ENCODE assay signal across 11 cellular contexts in the genomic region with DNA sequence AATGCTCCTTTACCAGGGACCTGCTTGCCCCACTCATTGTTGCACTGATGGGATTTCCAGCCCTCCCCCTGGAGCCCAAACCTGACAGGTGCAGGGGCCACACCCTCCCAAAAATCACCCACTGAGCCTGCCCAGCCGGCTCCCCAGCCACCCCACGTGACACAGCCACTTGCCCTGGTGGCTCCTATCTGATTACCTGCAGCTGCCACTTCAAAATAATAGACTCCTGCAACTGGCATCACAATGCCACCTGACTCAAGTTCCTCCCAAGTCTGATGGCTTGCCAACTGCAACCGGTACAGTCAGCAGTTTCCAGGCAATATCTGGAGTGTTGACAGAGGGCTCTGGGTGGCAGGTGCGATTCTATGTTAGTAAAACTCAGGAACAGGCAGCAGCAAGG.
DNase-seq lines count a peak whose midpoint lies in the region; ATAC-seq, FAIRE-seq and TF ChIP-seq lines count a peak whose summit lies in the region.
"Had no signal": no experiment of that assay in that cellular context is flagged by ENCODE, and none has a peak within 500 bp of the region (broad histone marks: within the 10 kb centered on the region; RNA-seq: fewer than 3 reads in every experiment).

No MANE protein-coding gene starts in this region.

- no peak for FAIRE-seq in H1 (lab: Jason Lieb, UNC)
- FAIRE-seq: endometrium had no signal

- H2BK12ac ChIP-seq in H1 (ENCODE audit: low read depth, low read length) = no peak overlapping the region

- DNase-seq in LNCaP clone FGC (ENCODE audit: low read depth) = peak; percentile 90
- DNase-seq in NCI-H345 treated with DMSO at 0.1 percent for 48 hours (lab: John Stamatoyannopoulos, UW; ENCODE audit: unreplicated experiment) = peak; percentile 99
- no peak for DNase-seq in H1 (ENCODE audit: low read depth in 1 of 2, low spot score in 2 of 2)
- DNase-seq in NCI-H1048 (lab: John Stamatoyannopoulos, UW) = no peak
- DNase-seq in activated CD4-positive, alpha-beta T cell treated with anti-CD3 and anti-CD28 coated beads for 4 hours = no peak
- DNase-seq: activated gamma-delta T cell, T1000 had no signal

- H3K23me2 ChIP-seq in H1 (ENCODE audit: low read depth, low read length) = no peaks in the 10 kb centered on the region

- H3K23ac ChIP-seq in H1 (ENCODE audit: insufficient read length) = no peak overlapping the region

- no peak overlapping the region for H2AK5ac ChIP-seq in H1 (ENCODE audit: low read depth, low read length)

- H3K9ac ChIP-seq in H1 (replicated peaks in 1 of 4; ENCODE audit: extremely low read depth in 1 of 4, low read depth in 3 of 4, low read length in 3 of 4) (no peak overlapping the region), skeletal muscle tissue (ENCODE audit: low read depth in 1 of 3, low read length in 3 of 3) (no peak overlapping the region)

- no peak overlapping the region for H2BK120ac ChIP-seq in H1 (replicated peaks; ENCODE audit: low read depth, low read length)

- H4K91ac ChIP-seq in H1 (replicated peaks; ENCODE audit: insufficient read length, low read length) = no peak overlapping the region

- TF ChIP-seq RAD21 in H1 (IDR thresholded peaks at IDR 0.05 in 1 of 2, conservative IDR thresholded peaks at IDR 0.05 in 1 of 2; ENCODE audit: low read depth in 2 of 2, low read length in 2 of 2) = no peak

- H3K27me3 ChIP-seq in H1 (replicated peaks in 1 of 4; ENCODE audit: control insufficient read depth in 3 of 4, extremely low read depth in 1 of 4, insufficient read depth in 3 of 4, low read length in 3 of 4) (no peaks in the 10 kb centered on the region), skeletal muscle tissue (ENCODE audit: control insufficient read depth in 3 of 3, insufficient read depth in 3 of 3, low read length in 3 of 3) (no peaks in the 10 kb centered on the region)

- WGBS in H1 (ENCODE audit: extremely low coverage in 1 of 2, insufficient coverage in 1 of 2, insufficient read length in 1 of 2, insufficient replicate concordance in 2 of 2, low coverage in 1 of 2, low lambda C conversion rate in 2 of 2, missing lambda C conversion rate in 1 of 2), 2 experiments = 85% methylated on average over 4 of the region's 4 CpGs; no CpG with 5 or more reads in 1 of the 2 experiments

- TF ChIP-seq EP300 in H1 (IDR thresholded peaks at IDR 0.05; ENCODE audit: borderline replicate concordance in 1 of 2, low read depth in 2 of 2, low read length in 2 of 2) = no peak

- no peaks in the 10 kb centered on the region for H4K20me1 ChIP-seq in H1 (replicated peaks in 1 of 2; ENCODE audit: control insufficient read depth in 1 of 2, insufficient read depth in 2 of 2, low read length in 2 of 2)

- H2BK15ac ChIP-seq in H1 (ENCODE audit: low read length) = no peak overlapping the region

- ATAC-seq in GM19023 (IDR thresholded peaks at IDR 0.05; ENCODE audit: unreplicated experiment) (no peak), HG02981 (IDR thresholded peaks at IDR 0.05; ENCODE audit: unreplicated experiment) (no peak)

- H3K56ac ChIP-seq in H1 (replicated peaks; ENCODE audit: insufficient read length, low read depth, low read length) = no peak overlapping the region

- H3K9me3 ChIP-seq in H1 (ENCODE audit: insufficient read depth in 2 of 2, low read depth in 1 of 2, low read length in 1 of 2) = no peaks in the 10 kb centered on the region
- H3K9me3 ChIP-seq in skeletal muscle tissue (ENCODE audit: control insufficient read depth in 3 of 3, low read length in 3 of 3) = no peaks in the 10 kb centered on the region

- POLR2A ChIA-PET in H1 (lab: Charles Lee; ENCODE audit: partially characterized antibody) = no interaction called here

- no peak overlapping the region for H3K14ac ChIP-seq in H1 (ENCODE audit: insufficient read length)

- H3K4me2 ChIP-seq in H1 (ENCODE audit: insufficient read depth in 1 of 2, low read depth in 2 of 2, low read length in 2 of 2) = no peak overlapping the region

- H3K4me3 ChIP-seq in LNCaP clone FGC (ENCODE audit: low read depth, low read length) (no peak overlapping the region), H1 (ENCODE audit: extremely low read depth in 1 of 4, insufficient read depth in 2 of 4, low read depth in 3 of 4, low read length in 4 of 4) (no peak overlapping the region), skeletal muscle tissue (ENCODE audit: low read length in 3 of 3) (peak overlapping the region in 1 of 3 donors; percentile 25)

- no peaks in the 10 kb centered on the region for H3K79me1 ChIP-seq in H1 (ENCODE audit: low read depth, low read length)

- no peaks in the 10 kb centered on the region for H3K79me2 ChIP-seq in H1 (ENCODE audit: control insufficient read depth in 1 of 2, insufficient read depth in 2 of 2, low read length in 2 of 2)

- H3K4me1 ChIP-seq in H1 (replicated peaks in 1 of 4; ENCODE audit: control insufficient read depth in 3 of 4, insufficient read depth in 4 of 4, low read length in 3 of 4) = peaks cover 0 to 8% (median 6%) of the 10 kb centered on the region in 4 experiments; a peak in 5 of 7 replicates
- H3K4me1 ChIP-seq in skeletal muscle tissue (ENCODE audit: control insufficient read depth in 3 of 3, insufficient read depth in 3 of 3, low read length in 3 of 3) = peaks cover 6 to 15% (median 9%) of the 10 kb centered on the region in 3 donors

- H3K18ac ChIP-seq in H1 (ENCODE audit: extremely low read depth, low read length) = no peak overlapping the region

- H3K36me3 ChIP-seq in H1 (ENCODE audit: control insufficient read depth in 2 of 4, insufficient read depth in 4 of 4, low read length in 3 of 4) (no peaks in the 10 kb centered on the region), skeletal muscle tissue (ENCODE audit: control insufficient read depth in 3 of 3, insufficient read depth in 3 of 3, low read length in 3 of 3) (no peaks in the 10 kb centered on the region)

- TF ChIP-seq POLR2A in H1 (IDR thresholded peaks at IDR 0.05; ENCODE audit: control extremely low read depth in 1 of 2, low read depth in 2 of 2, low read length in 2 of 2) = no peak

- no peak overlapping the region for H2BK5ac ChIP-seq in H1 (ENCODE audit: low read depth, low read length)

- H2BK20ac ChIP-seq in H1 (ENCODE audit: low read length) = no peak overlapping the region

- H4K8ac ChIP-seq in H1 (ENCODE audit: extremely low read depth, insufficient read depth, low read length) = peak overlapping the region; percentile 45; the same call in 1 of the 2 replicates

- H2AFZ ChIP-seq in H1 (ENCODE audit: low read length) = no peak overlapping the region

- TF ChIP-seq CTCF in LNCaP clone FGC (IDR thresholded peaks at IDR 0.05; ENCODE audit: control insufficient read depth, extremely low read depth, insufficient read depth) = no peak
- no peak for TF ChIP-seq CTCF in H1 (IDR thresholded peaks at IDR 0.05; ENCODE audit: control extremely low read depth in 1 of 3, insufficient read depth in 1 of 3, low read depth in 1 of 3, low read length in 3 of 3)

- H3K27ac ChIP-seq in H1 (ENCODE audit: low read depth, low read length) (no peak overlapping the region), skeletal muscle tissue (ENCODE audit: low read depth, low read length) (peak overlapping the region; percentile 41)

- CTCF ChIA-PET in H1 (lab: Charles Lee; ENCODE audit: partially characterized antibody) = interaction anchor here (1.0 to 1.5 kb wide), 2 partner anchors 34 to 56 kb away, joined by 3 to 4 read pairs; no protein-coding TSS in a partner anchor

- no peak overlapping the region for H3K4ac ChIP-seq in H1 (replicated peaks; ENCODE audit: insufficient read length, low read depth, low read length)

- no peak overlapping the region for H4K5ac ChIP-seq in H1 (ENCODE audit: insufficient read length, low read depth, low read length)

TF ChIP-seq in H1, 55 proteins besides CTCF, POLR2A, EP300 and RAD21:
- no peak for TF ChIP-seq CBX5 (IDR thresholded peaks at IDR 0.05; ENCODE audit: low read depth, low read length)
- no peak for TF ChIP-seq JUN (IDR thresholded peaks at IDR 0.05; ENCODE audit: low read depth, low read length)
- no peak for TF ChIP-seq GTF2F1 (IDR thresholded peaks at IDR 0.05; ENCODE audit: borderline replicate concordance, low read depth, low read length)
- TF ChIP-seq, protein P1, sequence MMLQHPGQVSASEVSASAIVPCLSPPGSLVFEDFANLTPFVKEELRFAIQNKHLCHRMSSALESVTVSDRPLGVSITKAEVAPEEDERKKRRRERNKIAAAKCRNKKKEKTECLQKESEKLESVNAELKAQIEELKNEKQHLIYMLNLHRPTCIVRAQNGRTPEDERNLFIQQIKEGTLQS (IDR thresholded peaks at IDR 0.05; ENCODE audit: insufficient read depth, low read depth, low read length) = no peak
- TF ChIP-seq SP1 (IDR thresholded peaks at IDR 0.05; ENCODE audit: low read depth, low read length) = no peak
- TF ChIP-seq CHD1 (IDR thresholded peaks at IDR 0.05; ENCODE audit: low read depth, low read length) = no peak
- TF ChIP-seq TAF1 (IDR thresholded peaks at IDR 0.05; ENCODE audit: low read depth, low read length) = no peak
- TF ChIP-seq SIRT6 (IDR thresholded peaks at IDR 0.05; ENCODE audit: low read length) = no peak

Comparison
In these comparisons a context has a peak if more than half of its experiments do, and no peak if none do; other contexts are left out.
1. DNase-seq: peak in LNCaP clone FGC (single experiment) and NCI-H345 treated with DMSO at 0.1 percent for 48 hours (single experiment); none in H1 (0 of 2), NCI-H1048 (single experiment) and activated CD4-positive, alpha-beta T cell treated with anti-CD3 and anti-CD28 coated beads for 4 hours (0 of 2).